Comparison of ENCODE assay signal across 14 cellular contexts in genomic region chr4:88621763-88622327, GRCh38.
"Had no signal": no experiment of that assay in that cellular context is flagged by ENCODE, and none has a peak within 500 bp of the region (broad histone marks: within the 10 kb centered on the region; RNA-seq: fewer than 3 reads in every experiment).

No MANE protein-coding gene starts in this region.

- H3K27me3 ChIP-seq: gastrocnemius medialis, ovary, sigmoid colon, testis had no signal

- ATAC-seq: gastrocnemius medialis, left ventricle myocardium superior, WTC11 had no signal

- H3K4me3 ChIP-seq: gastrocnemius medialis, ovary, sigmoid colon, testis had no signal

- H3K9me3 ChIP-seq: gastrocnemius medialis, ovary, sigmoid colon, testis had no signal

- H3K27me3 Mint-ChIP-seq: activated CD4-positive, alpha-beta T cell treated with anti-CD3 and anti-CD28 coated beads, Interleukin-2, amount 10 ng/mL, durations not matched to agents 7 days and 5 days; stimulated activated naive CD8-positive, alpha-beta T cell treated with anti-CD3 and anti-CD28 coated beads, Interleukin-15, Interleukin-2, amounts not matched to agents 100 ng/mL and 50 ng/mL, for 24 hours had no signal

- H3K4me1 Mint-ChIP-seq: activated CD4-positive, alpha-beta T cell treated with anti-CD3 and anti-CD28 coated beads, Interleukin-2, amount 10 ng/mL, durations not matched to agents 7 days and 5 days; neural crest cell; WTC11 had no signal

- H3K4me3 Mint-ChIP-seq: activated CD4-positive, alpha-beta T cell treated with anti-CD3 and anti-CD28 coated beads, Interleukin-2, amount 10 ng/mL, durations not matched to agents 7 days and 5 days; neural crest cell; stimulated activated naive CD8-positive, alpha-beta T cell treated with anti-CD3 and anti-CD28 coated beads, Interleukin-15, Interleukin-2, amounts not matched to agents 100 ng/mL and 50 ng/mL, for 24 hours; T-helper 1 cell treated with Interleukin-12 subunit alpha and Interleukin-12 subunit beta and Interleukin-4 antibody, amounts not matched to agents 30 μg/mL and 1 μg/mL, for 36 hours; WTC11 had no signal

- H3K27ac Mint-ChIP-seq: activated CD4-positive, alpha-beta T cell treated with anti-CD3 and anti-CD28 coated beads, Interleukin-2, amount 10 ng/mL, durations not matched to agents 7 days and 5 days; stimulated activated naive CD8-positive, alpha-beta T cell treated with anti-CD3 and anti-CD28 coated beads, Interleukin-15, Interleukin-2, amounts not matched to agents 100 ng/mL and 50 ng/mL, for 24 hours; T-helper 1 cell treated with Interleukin-12 subunit alpha and Interleukin-12 subunit beta and Interleukin-4 antibody, amounts not matched to agents 30 μg/mL and 1 μg/mL, for 36 hours; WTC11 had no signal

- H3K27ac ChIP-seq: gastrocnemius medialis, ovary, sigmoid colon, testis had no signal

- H3K36me3 ChIP-seq: gastrocnemius medialis, ovary, sigmoid colon had no signal

- DNase-seq: activated CD4-positive, alpha-beta T cell treated with anti-CD3 and anti-CD28 coated beads, Interleukin-2, amount 10 ng/mL, durations not matched to agents 7 days and 5 days; activated gamma-delta T cell treated with Interleukin-2 at 50 U/mL for 16 hours; gastrocnemius medialis; kidney; left ventricle myocardium superior; ovary; sigmoid colon; stimulated activated CD4-positive, alpha-beta T cell treated with anti-CD3 and anti-CD28 coated beads, Interleukin-4, amount 100 ng/mL, for 1 hour; stimulated activated CD8-positive, alpha-beta memory T cell treated with anti-CD3 and anti-CD28 coated beads, Interleukin-4, amount 100 ng/mL, for 48 hours; testis had no signal

- H3K4me1 ChIP-seq: testis had no signal
